In the genomic region with DNA sequence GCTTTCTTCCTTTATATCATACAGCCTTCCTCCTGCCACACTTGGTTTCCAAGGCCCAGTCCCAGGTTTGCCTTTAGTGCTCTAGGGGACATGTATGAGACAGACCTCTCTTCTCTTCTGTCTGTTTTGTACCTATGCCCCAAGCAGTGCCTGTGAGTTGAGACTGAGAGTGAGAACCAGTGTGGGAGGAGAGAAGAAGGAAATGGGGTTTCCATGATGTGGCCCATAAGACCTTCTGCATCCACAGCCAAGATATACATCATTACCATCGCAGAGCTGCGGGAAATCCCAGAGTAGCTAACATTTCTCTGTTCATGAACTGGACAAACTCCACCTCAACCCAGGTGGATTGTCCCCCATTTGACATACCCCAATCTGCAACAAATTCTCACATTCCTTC, we compare ENCODE assay signal across 14 cellular contexts. TPM values are rescaled to one million over a fixed set of nuclear protein-coding genes. Genes with fewer than 3 reads are reported as not detected.
A peak's percentile ranks its signal among the peaks of the same experiment; 100 is the strongest.
DNase-seq lines count a peak whose midpoint lies in the region; ATAC-seq and FAIRE-seq lines count a peak whose summit lies in the region.
"Had no signal": no experiment of that assay in that cellular context is flagged by ENCODE, and none has a peak within 500 bp of the region (broad histone marks: within the 10 kb centered on the region; RNA-seq: fewer than 3 reads in every experiment).

No MANE protein-coding gene starts in this region.

- CTCF ChIA-PET in T-cell (lab: Charles Lee) = interaction anchor here (0.5 to 3.8 kb wide), 6 partner anchors 11 to 90 kb away, joined by 3 to 35 read pairs (median 4); no protein-coding TSS in a partner anchor

- no peak overlapping the region for H3K9ac ChIP-seq in Karpas-422 (ENCODE audit: low read length)

- DNase-seq in GM19239 (ENCODE audit: insufficient read length, low spot score) (no peak), T-cell (peak in 1 of 34 experiments; percentile 12), Karpas-422 (no peak), medulla oblongata (ENCODE audit: extremely low spot score) (no peak)
- peak; percentile 56 for DNase-seq in activated naive CD4-positive, alpha-beta T cell treated with anti-CD3 and anti-CD28 coated beads, Interleukin-2, amount 50 U/mL, for 16 hours
- peak; percentile 63 for DNase-seq in stimulated activated CD8-positive, alpha-beta memory T cell treated with anti-CD3 and anti-CD28 coated beads, Interleukin-4, amount 100 ng/mL, for 48 hours
- DNase-seq: central memory CD4-positive, alpha-beta T cell; islet precursor cell; NCI-H524 treated with DMSO at 0.1 percent for 48 hours; SJCRH30; substantia nigra had no signal

- no peaks in the 10 kb centered on the region for H3K9me3 ChIP-seq in Karpas-422 (ENCODE audit: low read length)
- H3K9me3 ChIP-seq: SJCRH30 had no signal

- no peak overlapping the region for H3K27ac ChIP-seq in Karpas-422 (ENCODE audit: low read length)
- H3K27ac ChIP-seq: SJCRH30 had no signal

- peak; percentile 79 for FAIRE-seq in GM19239 (lab: Jason Lieb, UNC)

- H2AFZ ChIP-seq in Karpas-422 (ENCODE audit: low read length) = no peak overlapping the region

- peaks cover 63% of the 10 kb centered on the region for H3K36me3 Mint-ChIP-seq in T-cell

- no peaks in the 10 kb centered on the region for H4K20me1 ChIP-seq in Karpas-422 (ENCODE audit: insufficient read depth, low read depth, low read length)

- no peaks in the 10 kb centered on the region for H3K27me3 ChIP-seq in Karpas-422 (ENCODE audit: low read length)

- no peak for ATAC-seq in T-cell (replicated peaks in 1 of 4)
- no peak for ATAC-seq in GM18861 (IDR thresholded peaks at IDR 0.05; ENCODE audit: unreplicated experiment)

- H3K4me3 ChIP-seq in Karpas-422 (ENCODE audit: low read length) = no peak overlapping the region
- H3K4me3 ChIP-seq: SJCRH30 had no signal

- H3K4me1 Mint-ChIP-seq in T-cell = peaks cover 79 to 95% (median 93%) of the 10 kb centered on the region in 3 donors

- no peaks in the 10 kb centered on the region for H3K9me3 Mint-ChIP-seq in T-cell

- H3K4me2 ChIP-seq in Karpas-422 (ENCODE audit: low read depth, low read length, poor library complexity, severe bottlenecking) = no peak overlapping the region

- H3K27me3 Mint-ChIP-seq in T-cell = no peaks in the 10 kb centered on the region

- H3K27ac Mint-ChIP-seq in T-cell = peak overlapping the region; percentile 92 to 98

- H3K36me3 ChIP-seq in Karpas-422 (ENCODE audit: insufficient read depth, low read length) = peaks cover 31% of the 10 kb centered on the region; the same call in 1 of the 2 replicates
- H3K36me3 ChIP-seq: SJCRH30 had no signal

- H3K9me2 ChIP-seq in Karpas-422 (replicated peaks; ENCODE audit: insufficient read depth, low read length) = no peaks in the 10 kb centered on the region

- H3K4me3 Mint-ChIP-seq in T-cell = peak overlapping the region; percentile 90 to 92 (median 91)

- POLR2A ChIA-PET in T-cell (lab: Charles Lee) = interaction anchor here in 1 of 2 donors (1.2 kb wide), 1 partner anchor 12 kb away, joined by 3 read pairs; no protein-coding TSS in a partner anchor

- H3K79me2 ChIP-seq in Karpas-422 (ENCODE audit: low read length) = peaks cover 83% of the 10 kb centered on the region

- peaks cover 36% of the 10 kb centered on the region for H3K4me1 ChIP-seq in Karpas-422 (ENCODE audit: low read length)
- H3K4me1 ChIP-seq: SJCRH30 had no signal

RNA-seq across cellular contexts. Expression of a gene that starts 2.8 kb away (rescaled TPM):
- 100 to 1,000 TPM; 141 to 215 (median 170) TPM for total RNA-seq in T-cell
- total RNA-seq in Karpas-422 (2014; rRNA removed; shearing (Covaris generic); ENCODE audit: low replicate concordance) = 35.1 and 41.1 TPM in 2 replicates
- total RNA-seq: myocyte, SJCRH30 had no signal

RNA-seq across cellular contexts. Expression of a gene that starts 38.0 kb away (rescaled TPM):
- under 1 TPM in 1 of 5 donors, not detected in 4; 0.06 TPM for total RNA-seq in T-cell
- total RNA-seq in Karpas-422 (2014; rRNA removed; shearing (Covaris generic); ENCODE audit: low replicate concordance) = not detected in 2 replicates
- total RNA-seq: myocyte, SJCRH30, skeletal muscle tissue had no signal

Comparison
In these comparisons a context has a peak if more than half of its experiments do, and no peak if none do; other contexts are left out.
1. DNase-seq: peak in activated naive CD4-positive, alpha-beta T cell treated with anti-CD3 and anti-CD28 coated beads, Interleukin-2, amount 50 U/mL, for 16 hours (single experiment) and stimulated activated CD8-positive, alpha-beta memory T cell treated with anti-CD3 and anti-CD28 coated beads, Interleukin-4, amount 100 ng/mL, for 48 hours (single experiment); none in GM19239 (single experiment), Karpas-422 (single experiment) and medulla oblongata (single experiment).